ENCODE assay signal across 22 cellular contexts in genomic region chr3:52034651-52035050, GRCh38. TPM values are rescaled to one million over a fixed set of nuclear protein-coding genes. Genes with fewer than 3 reads are reported as not detected.
DNase-seq lines count a peak whose midpoint lies in the region; ATAC-seq, FAIRE-seq and TF ChIP-seq lines count a peak whose summit lies in the region.
"Had no signal": no experiment of that assay in that cellular context is flagged by ENCODE, and none has a peak within 500 bp of the region (broad histone marks: within the 10 kb centered on the region; RNA-seq: fewer than 3 reads in every experiment).

No MANE protein-coding gene starts in this region.

- intact Hi-C loops in K562 (cut with micrococcal nuclease), result no loop called here

- peaks cover 2 to 15% of the 10 kb centered on the region in 2 experiments; a peak in 3 of 5 replicates for H3K4me1 ChIP-seq in K562 (replicated peaks in 1 of 2; ENCODE audit: control insufficient read depth in 2 of 2, insufficient read depth in 2 of 2, low read length in 2 of 2)

- H3K27me3 ChIP-seq in K562 (ENCODE audit: control insufficient read depth in 2 of 2, insufficient read depth in 2 of 2, low read length in 2 of 2), result peaks cover 0 to 1% of the 10 kb centered on the region in 2 experiments; a peak in 1 of 5 replicates
- H3K27me3 ChIP-seq: BE2C had no signal

- in situ Hi-C loops in K562 (cut with MboI), result no loop called here

- peaks cover 4% of the 10 kb centered on the region for H3K27me3 Mint-ChIP-seq in nephron progenitor cell (ENCODE audit: low read depth, poor library complexity)
- H3K27me3 Mint-ChIP-seq: CD8-positive, alpha-beta memory T cell had no signal

- no peaks in the 10 kb centered on the region; the same call in 1 of the 2 replicates for H4K20me1 ChIP-seq in K562 (replicated peaks; ENCODE audit: control insufficient read depth, insufficient read depth, low read length)

- H3K9me1 ChIP-seq in K562 (ENCODE audit: control insufficient read depth, insufficient read depth, low read length), result no peaks in the 10 kb centered on the region

- TF ChIP-seq RAD21 in K562 (CRISPR knock-in tag; conservative IDR thresholded peaks at IDR 0.05 in 1 of 2, IDR thresholded peaks at IDR 0.05 in 1 of 2), result no peak

- H3K79me2 ChIP-seq in K562 (ENCODE audit: control insufficient read depth, insufficient read depth, low read length), result no peaks in the 10 kb centered on the region

- no peak for TF ChIP-seq POLR2A in K562 (conservative IDR thresholded peaks at IDR 0.05)

- H3K9ac ChIP-seq in K562 (ENCODE audit: insufficient read depth in 1 of 2, low read depth in 2 of 2, low read length in 2 of 2), result no peak overlapping the region

- peak overlapping the region; percentile 100 for H3K27ac ChIP-seq in RWPE1
- H3K27ac ChIP-seq in K562 (ENCODE audit: extremely low read depth, low read depth, low read length), result no peak overlapping the region

- FAIRE-seq in K562 (lab: Jason Lieb, UNC), result no peak
- FAIRE-seq: GM12878 had no signal

- no peaks in the 10 kb centered on the region for H3K9me3 Mint-ChIP-seq in nephron progenitor cell
- H3K9me3 Mint-ChIP-seq: CD4-positive, CD25-positive, alpha-beta regulatory T cell; CD8-positive, alpha-beta memory T cell; IgD-negative memory B cell had no signal

- H3K4me3 Mint-ChIP-seq in nephron progenitor cell, result no peak overlapping the region
- H3K4me3 Mint-ChIP-seq: CD4-positive, CD25-positive, alpha-beta regulatory T cell; CD8-positive, alpha-beta memory T cell; HFFc6; IgD-negative memory B cell had no signal

- no peak overlapping the region for H2AFZ ChIP-seq in K562 (ENCODE audit: low read depth, low read length)

- no peak for DNase-seq in RWPE1 (ENCODE audit: low spot score)
- DNase-seq in K562 (ENCODE audit: extremely low read depth in 1 of 4, low spot score in 3 of 4), result no peak
- no peak for DNase-seq in nephron progenitor cell
- DNase-seq: ACHN; BE2C; C1 segment of cervical spinal cord; CD4-positive, CD25-positive, alpha-beta regulatory T cell; CD8-positive, alpha-beta memory T cell; COR-L47; DMS 273 treated with DMSO at 0.1 percent for 48 hours; DMS53; DND-41; EL; GOT3; H7; HFFc6 had no signal

- ATAC-seq in K562 (no peak), GM18867 (IDR thresholded peaks at IDR 0.05; ENCODE audit: unreplicated experiment) (no peak), GM19351 (IDR thresholded peaks at IDR 0.05; ENCODE audit: unreplicated experiment) (no peak), esophagus mucosa (no peak)
- ATAC-seq: GM12878, HCT116 had no signal

- H3K4me1 Mint-ChIP-seq in nephron progenitor cell, result peaks cover 32% of the 10 kb centered on the region
- H3K4me1 Mint-ChIP-seq: CD4-positive, CD25-positive, alpha-beta regulatory T cell; CD8-positive, alpha-beta memory T cell had no signal

- H3K9me3 ChIP-seq in K562 (replicated peaks; ENCODE audit: control insufficient read depth, insufficient read depth, low read depth, low read length), result no peaks in the 10 kb centered on the region
- H3K9me3 ChIP-seq: BE2C had no signal

- H3K36me3 ChIP-seq in K562 (ENCODE audit: control insufficient read depth, insufficient read depth, low read length), result no peaks in the 10 kb centered on the region
- H3K36me3 ChIP-seq: BE2C had no signal

- H3K36me3 Mint-ChIP-seq in nephron progenitor cell (ENCODE audit: low read depth), result no peaks in the 10 kb centered on the region
- H3K36me3 Mint-ChIP-seq: CD4-positive, CD25-positive, alpha-beta regulatory T cell; CD8-positive, alpha-beta memory T cell; IgD-negative memory B cell had no signal

- no TSS peak for BruUV-seq in K562 (replicated peaks; lab: Mats Ljungman, UMichigan)

- WGBS in K562 (ENCODE audit: insufficient coverage, low coverage, missing lambda C conversion rate), result 38% methylated on average over 2 of the region's 3 CpGs

- H3K4me3 ChIP-seq in K562, result no peak overlapping the region
- H3K4me3 ChIP-seq: GM12878 had no signal

- no peak overlapping the region for H3K4me2 ChIP-seq in K562 (ENCODE audit: insufficient read depth, low read length)

- TF ChIP-seq CTCF in RWPE1 (conservative IDR thresholded peaks at IDR 0.05; ENCODE audit: low read depth) (no peak), K562 (IDR thresholded peaks at IDR 0.05 in 2 of 3, conservative IDR thresholded peaks at IDR 0.05 in 1 of 3; ENCODE audit: insufficient read depth in 2 of 3, low read depth in 1 of 3, low read length in 3 of 3) (no peak), nephron progenitor cell (IDR thresholded peaks at IDR 0.05) (no peak)

- peak overlapping the region; percentile 72 for H3K27ac Mint-ChIP-seq in nephron progenitor cell
- H3K27ac Mint-ChIP-seq: CD4-positive, CD25-positive, alpha-beta regulatory T cell; HFFc6 had no signal

- CTCF ChIA-PET in RWPE1 (lab: Yijun Ruan, JAX), result no interaction called here
- CTCF ChIA-PET in K562 (lab: Yijun Ruan, JAX; ENCODE audit: low intra/inter-chr PET ratio), result no interaction called here

- POLR2A ChIA-PET in RWPE1 (lab: Yijun Ruan, JAX; ENCODE audit: low non-redundant PET) (no interaction called here), K562 (lab: Yijun Ruan, JAX) (no interaction called here)

- no peak for TF ChIP-seq EP300 in K562 (IDR thresholded peaks at IDR 0.05; ENCODE audit: low read length)

RNA-seq across cellular contexts. Expression of gene DUSP7, which starts 21.7 kb away (rescaled TPM):
- 8.6 and 27.9 TPM in 2 replicates for total RNA-seq in K562 (2011; cell fraction: chromatin; rRNA removed; ENCODE audit: low replicate concordance)
- 22.9 and 25.2 TPM in 2 replicates for total RNA-seq in K562 (2011; cell fraction: nucleolus; rRNA removed)
- total RNA-seq in K562 (2011; cell fraction: nucleoplasm; rRNA removed), result 15.6 and 17.5 TPM in 2 replicates
- 8.2 and 13.0 TPM in 2 replicates for total RNA-seq in K562 (2014; rRNA removed)
- 3.0 and 3.6 TPM in 2 replicates for total RNA-seq in K562 (2014; rRNA removed; fragmentation: Illumina TruSeq; extraction: Trizol)
- 7.6 and 8.5 TPM in 2 replicates for total RNA-seq in K562 (2015; rRNA removed; fragmentation: Illumina TruSeq; extraction: Trizol)
- 15.8 and 16.6 TPM in 2 replicates for total RNA-seq in K562 (2021)
- 8.4 and 13.8 TPM in 2 replicates for polyA plus RNA-seq in K562 (2011; rRNA removed)
- polyA plus RNA-seq in K562 (2011; cell fraction: cytosol; rRNA removed), result 18.8 and 26.6 TPM in 2 replicates
- polyA plus RNA-seq in K562 (2011; cell fraction: nucleus; rRNA removed), result 20.3 and 23.2 TPM in 2 replicates
- 5.7 and 8.1 TPM in 2 replicates for polyA plus RNA-seq in K562 (2012)
- 11.0 and 11.3 TPM in 2 replicates for polyA plus RNA-seq in K562 (2014; fragmentation: Illumina TruSeq; extraction: Trizol)
- under 1 TPM; 0.45 to 0.58 TPM for polyA plus RNA-seq in K562 (2014; fragmentation: Nextera tagmentation; extraction: Ambion mirVana)
- 11.8 and 12.6 TPM in 2 replicates for polyA plus RNA-seq in K562 (2014; rRNA removed)
- polyA minus RNA-seq in K562 (2011; rRNA and poly(A)+ RNA removed), result 12.8 and 20.2 TPM in 2 replicates
- 15.9 and 16.3 TPM in 2 replicates for polyA minus RNA-seq in K562 (2011; cell fraction: cytosol; rRNA and poly(A)+ RNA removed)
- 17.9 and 25.9 TPM in 2 replicates for polyA minus RNA-seq in K562 (2011; cell fraction: nucleus; rRNA and poly(A)+ RNA removed)
- total RNA-seq in esophagus mucosa, result 62.6 TPM

RNA-seq across cellular contexts. Expression of gene RPL29, which starts 39.0 kb away (rescaled TPM):
- total RNA-seq in K562 (2011; cell fraction: chromatin; rRNA removed; ENCODE audit: low replicate concordance), result 184 and 350 TPM in 2 replicates
- total RNA-seq in K562 (2011; cell fraction: nucleolus; rRNA removed), result 475 and 490 TPM in 2 replicates
- total RNA-seq in K562 (2011; cell fraction: nucleoplasm; rRNA removed), result 538 and 894 TPM in 2 replicates
- total RNA-seq in K562 (2014; rRNA removed), result 1,104 and 1,143 TPM in 2 replicates
- 811 and 895 TPM in 2 replicates for total RNA-seq in K562 (2014; rRNA removed; fragmentation: Illumina TruSeq; extraction: Trizol)
- 1,065 and 1,147 TPM in 2 replicates for total RNA-seq in K562 (2015; rRNA removed; fragmentation: Illumina TruSeq; extraction: Trizol)
- 917 and 1,045 TPM in 2 replicates for total RNA-seq in K562 (2021)
- polyA plus RNA-seq in K562 (2011; rRNA removed), result 1,156 and 1,373 TPM in 2 replicates
- polyA plus RNA-seq in K562 (2011; cell fraction: cytosol; rRNA removed), result 2,082 and 2,495 TPM in 2 replicates
- polyA plus RNA-seq in K562 (2011; cell fraction: nucleus; rRNA removed), result 709 and 859 TPM in 2 replicates
- polyA plus RNA-seq in K562 (2012), result 1,411 and 1,997 TPM in 2 replicates
- polyA plus RNA-seq in K562 (2014; fragmentation: Illumina TruSeq; extraction: Trizol), result 1,281 and 1,602 TPM in 2 replicates
- 100 to 1,000 TPM; 568 to 871 TPM for polyA plus RNA-seq in K562 (2014; fragmentation: Nextera tagmentation; extraction: Ambion mirVana)
- 1,326 and 1,475 TPM in 2 replicates for polyA plus RNA-seq in K562 (2014; rRNA removed)
- polyA minus RNA-seq in K562 (2011; rRNA and poly(A)+ RNA removed), result 954 and 1,034 TPM in 2 replicates
- 628 and 690 TPM in 2 replicates for polyA minus RNA-seq in K562 (2011; cell fraction: cytosol; rRNA and poly(A)+ RNA removed)
- polyA minus RNA-seq in K562 (2011; cell fraction: nucleus; rRNA and poly(A)+ RNA removed), result 177 and 303 TPM in 2 replicates
- 1,513 TPM for total RNA-seq in esophagus mucosa

RNA-seq across cellular contexts. Expression of gene ACY1, which starts 51.3 kb away (rescaled TPM):
- 84.3 and 247 TPM in 2 replicates for total RNA-seq in K562 (2011; cell fraction: chromatin; rRNA removed; ENCODE audit: low replicate concordance)
- 195 and 196 TPM in 2 replicates for total RNA-seq in K562 (2011; cell fraction: nucleolus; rRNA removed)
- total RNA-seq in K562 (2011; cell fraction: nucleoplasm; rRNA removed), result 130 and 134 TPM in 2 replicates
- 118 and 179 TPM in 2 replicates for total RNA-seq in K562 (2014; rRNA removed)
- total RNA-seq in K562 (2014; rRNA removed; fragmentation: Illumina TruSeq; extraction: Trizol), result 44.6 and 70.7 TPM in 2 replicates
- total RNA-seq in K562 (2015; rRNA removed; fragmentation: Illumina TruSeq; extraction: Trizol), result 93.2 and 96.9 TPM in 2 replicates
- 134 and 138 TPM in 2 replicates for total RNA-seq in K562 (2021)
- 104 and 144 TPM in 2 replicates for polyA plus RNA-seq in K562 (2011; rRNA removed)
- polyA plus RNA-seq in K562 (2011; cell fraction: cytosol; rRNA removed), result 184 and 389 TPM in 2 replicates
- polyA plus RNA-seq in K562 (2011; cell fraction: nucleus; rRNA removed), result 211 and 337 TPM in 2 replicates
- 145 and 205 TPM in 2 replicates for polyA plus RNA-seq in K562 (2012)
- polyA plus RNA-seq in K562 (2014; fragmentation: Illumina TruSeq; extraction: Trizol), result 123 and 129 TPM in 2 replicates
- 100 to 1,000 TPM; 179 to 195 TPM for polyA plus RNA-seq in K562 (2014; fragmentation: Nextera tagmentation; extraction: Ambion mirVana)
- polyA plus RNA-seq in K562 (2014; rRNA removed), result 128 and 136 TPM in 2 replicates
- 63.4 and 90.9 TPM in 2 replicates for polyA minus RNA-seq in K562 (2011; rRNA and poly(A)+ RNA removed)
- polyA minus RNA-seq in K562 (2011; cell fraction: cytosol; rRNA and poly(A)+ RNA removed), result 94.5 and 118 TPM in 2 replicates
- 79.1 and 86.7 TPM in 2 replicates for polyA minus RNA-seq in K562 (2011; cell fraction: nucleus; rRNA and poly(A)+ RNA removed)
- 27.4 TPM for total RNA-seq in esophagus mucosa

RNA-seq across cellular contexts. Expression of gene ABHD14A, which starts 59.8 kb away (rescaled TPM):
- 1.7 and 7.0 TPM in 2 replicates for total RNA-seq in K562 (2011; cell fraction: chromatin; rRNA removed; ENCODE audit: low replicate concordance)
- 12.5 and 13.2 TPM in 2 replicates for total RNA-seq in K562 (2011; cell fraction: nucleolus; rRNA removed)
- 9.3 and 10.3 TPM in 2 replicates for total RNA-seq in K562 (2011; cell fraction: nucleoplasm; rRNA removed)
- total RNA-seq in K562 (2014; rRNA removed) (8.4 and 12.2 TPM in 2 replicates), K562 (2014; rRNA removed; fragmentation: Illumina TruSeq; extraction: Trizol) (1.7 and 3.3 TPM in 2 replicates), K562 (2015; rRNA removed; fragmentation: Illumina TruSeq; extraction: Trizol) (7.7 and 8.3 TPM in 2 replicates), K562 (2021) (9.4 and 10.6 TPM in 2 replicates), esophagus mucosa (4.5 TPM)
- polyA plus RNA-seq in K562 (2011; rRNA removed) (6.6 and 10.5 TPM in 2 replicates), K562 (2014; fragmentation: Illumina TruSeq; extraction: Trizol) (7.1 and 8.4 TPM in 2 replicates), K562 (2014; fragmentation: Nextera tagmentation; extraction: Ambion mirVana) (1 to 10 TPM in 1 of 2 experiments, under 1 TPM in 1; 0.90 to 2.0 TPM), K562 (2014; rRNA removed) (9.6 and 14.0 TPM in 2 replicates)
- polyA plus RNA-seq in K562 (2011; cell fraction: cytosol; rRNA removed), result 20.3 and 55.0 TPM in 2 replicates
- polyA plus RNA-seq in K562 (2011; cell fraction: nucleus; rRNA removed), result 5.8 and 7.5 TPM in 2 replicates
- 10.5 and 14.1 TPM in 2 replicates for polyA plus RNA-seq in K562 (2012)
- polyA minus RNA-seq in K562 (2011; rRNA and poly(A)+ RNA removed), result 1.6 and 5.7 TPM in 2 replicates
- polyA minus RNA-seq in K562 (2011; cell fraction: cytosol; rRNA and poly(A)+ RNA removed), result 4.3 and 7.0 TPM in 2 replicates
- 0.54 and 0.78 TPM in 2 replicates for polyA minus RNA-seq in K562 (2011; cell fraction: nucleus; rRNA and poly(A)+ RNA removed)
